Comparison of ENCODE assay signal across 8 cellular contexts in genomic region chr10:72087392-72087968, GRCh38. TPM values are rescaled to one million over a fixed set of nuclear protein-coding genes. Genes with fewer than 3 reads are reported as not detected.
DNase-seq lines count a peak whose midpoint lies in the region; ATAC-seq and TF ChIP-seq lines count a peak whose summit lies in the region.

No MANE protein-coding gene starts in this region.

- DNase-seq in GM10266 (ENCODE audit: extremely low spot score), result peak; percentile 67
- DNase-seq in activated CD4-positive, alpha-beta memory T cell treated with anti-CD3 and anti-CD28 coated beads, Interleukin-2, amount 10 ng/mL, durations not matched to agents 7 days and 5 days, result peak; percentile 57
- peak in 1 of 2 donors; percentile 58 for DNase-seq in psoas muscle
- DNase-seq in NOMO-1 (lab: John Stamatoyannopoulos, UW; ENCODE audit: unreplicated experiment in 2 of 2), result no peak
- DNase-seq in NOMO-1 treated with DMSO at 0.1 percent for 48 hours (lab: John Stamatoyannopoulos, UW; ENCODE audit: unreplicated experiment), result no peak
- DNase-seq in NCI-H2081 treated with DMSO at 0.1 percent for 48 hours (lab: John Stamatoyannopoulos, UW), result no peak

- H3K27me3 ChIP-seq in gastroesophageal sphincter (peaks cover 49% of the 10 kb centered on the region), psoas muscle (ENCODE audit: insufficient read depth in 3 of 3, low read length in 2 of 3) (peaks cover 0 to 36% (median 11%) of the 10 kb centered on the region in 3 donors)

- intact Hi-C loops in psoas muscle (cut with DNase I), result no loop called here

- no peaks in the 10 kb centered on the region for H3K9me3 Mint-ChIP-seq in activated CD4-positive, alpha-beta memory T cell treated with anti-CD3 and anti-CD28 coated beads, Interleukin-2, amount 10 ng/mL, durations not matched to agents 7 days and 5 days

- peak overlapping the region; percentile 90 for H3K27ac Mint-ChIP-seq in activated CD4-positive, alpha-beta memory T cell treated with anti-CD3 and anti-CD28 coated beads, Interleukin-2, amount 10 ng/mL, durations not matched to agents 7 days and 5 days

- no peaks in the 10 kb centered on the region for H3K9me3 ChIP-seq in gastroesophageal sphincter
- H3K9me3 ChIP-seq in psoas muscle, result no peaks in the 10 kb centered on the region

- H3K4me3 ChIP-seq in gastroesophageal sphincter (peak overlapping the region; percentile 8 to 55), psoas muscle (peak overlapping the region; percentile 60)

- TF ChIP-seq POLR2A in gastroesophageal sphincter (IDR thresholded peaks at IDR 0.05), result no peak

- TF ChIP-seq CTCF in GM10266 (IDR thresholded peaks at IDR 0.05; ENCODE audit: control insufficient read depth, insufficient read depth, low read depth, missing control alignments) (no peak), gastroesophageal sphincter (IDR thresholded peaks at IDR 0.05) (no peak), psoas muscle (IDR thresholded peaks at IDR 0.05) (no peak)

- peak overlapping the region; percentile 100 for H3K4me3 Mint-ChIP-seq in activated CD4-positive, alpha-beta memory T cell treated with anti-CD3 and anti-CD28 coated beads, Interleukin-2, amount 10 ng/mL, durations not matched to agents 7 days and 5 days

- no peaks in the 10 kb centered on the region for H3K27me3 Mint-ChIP-seq in activated CD4-positive, alpha-beta memory T cell treated with anti-CD3 and anti-CD28 coated beads, Interleukin-2, amount 10 ng/mL, durations not matched to agents 7 days and 5 days

- no CpG with 5 or more reads among the region's 50 CpGs for WGBS in gastroesophageal sphincter (ENCODE audit: low coverage in 1 of 2), 2 donors
- WGBS in psoas muscle, 3 donors, result 15 to 16% (median 16%) methylated on average over 33 to 50 of the region's 50 CpGs

- CTCF ChIA-PET in activated CD4-positive, alpha-beta memory T cell treated with anti-CD3 and anti-CD28 coated beads, Interleukin-2, amount 10 ng/mL, durations not matched to agents 7 days and 5 days (lab: Charles Lee), result interaction anchor here (0.7 to 4.1 kb wide), 9 partner anchors 19 to 253 kb away, joined by 3 to 18 read pairs (median 6); no protein-coding TSS in a partner anchor

- ATAC-seq in gastroesophageal sphincter, result no peak
- ATAC-seq in psoas muscle, result peak in 1 of 4 donors; percentile 25
- ATAC-seq in GM21423 (IDR thresholded peaks at IDR 0.05; ENCODE audit: unreplicated experiment), result no peak

- H3K36me3 Mint-ChIP-seq in activated CD4-positive, alpha-beta memory T cell treated with anti-CD3 and anti-CD28 coated beads, Interleukin-2, amount 10 ng/mL, durations not matched to agents 7 days and 5 days (ENCODE audit: low read depth), result peaks cover 53% of the 10 kb centered on the region

- H3K36me3 ChIP-seq in gastroesophageal sphincter, result peaks cover 0 to 12% of the 10 kb centered on the region in 2 donors
- H3K36me3 ChIP-seq in psoas muscle (ENCODE audit: insufficient read depth in 1 of 2, low read depth in 1 of 2), result no peaks in the 10 kb centered on the region

- POLR2A ChIA-PET in activated CD4-positive, alpha-beta memory T cell treated with anti-CD3 and anti-CD28 coated beads, Interleukin-2, amount 10 ng/mL, durations not matched to agents 7 days and 5 days (lab: Charles Lee), result interaction anchor here (0.7 to 4.9 kb wide), 28 partner anchors 8 to 314 kb away, joined by 3 to 68 read pairs (median 6); partner anchors contain the start of genes ANAPC16, ASCC1, DDIT4 and VSIR

- H3K4me1 ChIP-seq in gastroesophageal sphincter, result peaks cover 0 to 26% (median 13%) of the 10 kb centered on the region in 3 donors
- peaks cover 17% of the 10 kb centered on the region for H3K4me1 ChIP-seq in psoas muscle

- H3K27ac ChIP-seq in gastroesophageal sphincter (peak overlapping the region in 2 of 4 donors; percentile 38 to 74), psoas muscle (peak overlapping the region; percentile 6)

- no peak for TF ChIP-seq EP300 in gastroesophageal sphincter (IDR thresholded peaks at IDR 0.05)

- peaks cover 68% of the 10 kb centered on the region for H3K4me1 Mint-ChIP-seq in activated CD4-positive, alpha-beta memory T cell treated with anti-CD3 and anti-CD28 coated beads, Interleukin-2, amount 10 ng/mL, durations not matched to agents 7 days and 5 days

RNA-seq across cellular contexts. Expression of gene SPOCK2, which starts 0.9 kb away (rescaled TPM):
- total RNA-seq in activated CD4-positive, alpha-beta memory T cell treated with anti-CD3 and anti-CD28 coated beads, Interleukin-2, amount 10 ng/mL, durations not matched to agents 7 days and 5 days, result 100 to 1,000 TPM; 418 to 420 TPM
- total RNA-seq in gastroesophageal sphincter (1 to 10 TPM; 6.2 to 9.2 (median 7.9) TPM), psoas muscle (1 to 10 TPM; 1.8 to 5.3 (median 3.7) TPM)
- polyA plus RNA-seq in psoas muscle, result 1 to 10 TPM; 2.3 to 4.3 (median 3.3) TPM

Comparison
In these comparisons a context has a peak if more than half of its experiments do, and no peak if none do; other contexts are left out.
1. DNase-seq: peak in GM10266 (single experiment) and activated CD4-positive, alpha-beta memory T cell treated with anti-CD3 and anti-CD28 coated beads, Interleukin-2, amount 10 ng/mL, durations not matched to agents 7 days and 5 days (single experiment); none in NOMO-1 (0 of 2), NOMO-1 treated with DMSO at 0.1 percent for 48 hours (single experiment) and NCI-H2081 treated with DMSO at 0.1 percent for 48 hours (single experiment).
2. RNA of gene SPOCK2, which starts 0.9 kb away (total RNA-seq): 418 to 420 TPM in activated CD4-positive, alpha-beta memory T cell treated with anti-CD3 and anti-CD28 coated beads, Interleukin-2, amount 10 ng/mL, durations not matched to agents 7 days and 5 days; 6.2 to 9.2 TPM in gastroesophageal sphincter and 1.8 to 5.3 TPM in psoas muscle; every median in the first group is over 10 times any median in the second.